ENCODE assay signal across 9 cellular contexts in the genomic region with DNA sequence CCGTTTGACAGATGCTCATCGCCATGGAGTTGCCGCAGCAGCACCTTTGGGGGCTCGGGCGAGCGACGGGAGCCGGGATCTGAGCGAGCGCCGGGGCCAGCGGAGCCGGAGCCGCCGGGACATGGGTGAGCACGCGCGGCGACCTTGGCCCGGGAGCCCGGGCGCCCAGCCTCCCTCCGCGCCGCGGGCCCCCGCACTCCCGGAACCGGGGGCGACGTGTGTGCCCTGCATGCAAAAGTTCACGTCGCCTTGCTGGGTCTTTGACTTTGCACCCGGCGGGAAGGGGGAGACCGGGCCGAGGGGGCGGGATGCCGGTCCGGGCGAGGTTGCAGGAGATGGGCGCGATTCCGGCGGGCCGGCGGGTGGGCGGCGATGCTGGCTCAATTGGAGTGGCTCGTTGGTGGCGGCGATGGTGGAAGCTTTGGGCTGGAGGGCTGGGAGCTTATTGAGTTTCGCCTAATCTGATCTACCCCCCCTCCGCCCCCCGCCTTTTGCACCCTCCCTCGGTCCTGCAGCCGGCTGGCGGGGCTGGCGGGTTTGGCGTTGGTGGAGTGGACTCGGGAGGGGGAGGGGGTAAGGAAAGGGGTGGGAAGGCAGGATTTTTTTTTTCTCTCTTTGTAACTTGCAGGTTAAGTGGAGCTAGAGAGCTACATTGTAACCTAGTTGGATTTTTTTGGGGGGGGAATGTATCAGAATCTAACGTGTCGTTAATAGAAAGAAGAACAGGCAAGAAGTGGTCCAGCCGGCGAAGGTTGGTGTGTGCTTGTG. TPM values are rescaled to one million over a fixed set of nuclear protein-coding genes. Genes with fewer than 3 reads are reported as not detected.
DNase-seq lines count a peak whose midpoint lies in the region; ATAC-seq and TF ChIP-seq lines count a peak whose summit lies in the region.
"Had no signal": no experiment of that assay in that cellular context is flagged by ENCODE, and none has a peak within 500 bp of the region (broad histone marks: within the 10 kb centered on the region; RNA-seq: fewer than 3 reads in every experiment).

SETBP1 (plus strand) TSS at position 618 of the 768 bp plus-strand sequence. CDS start 20,459 bp downstream, outside the sequence.

- DNase-seq in CD14-positive monocyte (ENCODE audit: low spot score), result no peak
- DNase-seq in NCI-H2171 treated with DMSO at 0.1 percent for 48 hours (lab: John Stamatoyannopoulos, UW), result peak; percentile 81
- DNase-seq in activated T-cell treated with anti-CD3 and anti-CD28 coated beads for 48 hours (ENCODE audit: low read depth), result peak; percentile 55
- peak; percentile 61 to 72 for DNase-seq in fibroblast of lung (ENCODE audit: low read depth in 2 of 2)
- DNase-seq in substantia nigra (lab: John Stamatoyannopoulos, UW), result peak in 41 of 49 donors; percentile 11 to 79 (median 39)

- H2AFZ ChIP-seq in fibroblast of lung (ENCODE audit: low read length), result peak within 1 kb of the TSS; percentile 39

- peaks cover 7% of the 10 kb centered on the region for H3K4me1 Mint-ChIP-seq in CD14-positive monocyte

- ATAC-seq in GM21367 (IDR thresholded peaks at IDR 0.05; ENCODE audit: unreplicated experiment), result peak; percentile 19
- no peak for ATAC-seq in HG02938 (IDR thresholded peaks at IDR 0.05; ENCODE audit: unreplicated experiment)
- ATAC-seq: K562 had no signal

- TF ChIP-seq CTCF in CD14-positive monocyte (IDR thresholded peaks at IDR 0.05), result no peak
- TF ChIP-seq CTCF in fibroblast of lung (conservative IDR thresholded peaks at IDR 0.05 in 1 of 2, IDR thresholded peaks at IDR 0.05 in 1 of 2; ENCODE audit: low read depth in 1 of 2, low read length in 2 of 2), result no peak

- intact Hi-C loops in CD14-positive monocyte (cut with micrococcal nuclease), result no loop called here

- H3K9me3 Mint-ChIP-seq in CD14-positive monocyte, result peaks cover 0 to 5% (median 3%) of the 10 kb centered on the region in 7 donors

- peak within 1 kb of the TSS; percentile 37 for H3K27ac ChIP-seq in fibroblast of lung (ENCODE audit: insufficient read depth, low read length)
- H3K27ac ChIP-seq in muscle layer of duodenum (ENCODE audit: low read length), result peak within 1 kb of the TSS; percentile 95
- peak within 1 kb of the TSS; percentile 51 for H3K27ac ChIP-seq in substantia nigra (ENCODE audit: low read depth, low read length, poor library complexity, severe bottlenecking)

- H3K9me3 ChIP-seq in fibroblast of lung (ENCODE audit: control insufficient read depth, insufficient read depth, low read depth, low read length), result no peaks in the 10 kb centered on the region
- H3K9me3 ChIP-seq in muscle layer of duodenum (ENCODE audit: control insufficient read depth in 1 of 2, low read length in 2 of 2), result no peaks in the 10 kb centered on the region

- H3K27ac Mint-ChIP-seq in CD14-positive monocyte, result peak within 1 kb of the TSS in 1 of 7 donors; percentile 42

- no peaks in the 10 kb centered on the region for H3K36me3 ChIP-seq in fibroblast of lung (ENCODE audit: control insufficient read depth, insufficient read depth, low read length)
- no peaks in the 10 kb centered on the region for H3K36me3 ChIP-seq in muscle layer of duodenum (ENCODE audit: control insufficient read depth in 1 of 2, insufficient read depth in 2 of 2, low read length in 2 of 2)

- H3K27me3 ChIP-seq in fibroblast of lung (ENCODE audit: control insufficient read depth, insufficient read depth, low read length) (no peaks in the 10 kb centered on the region), muscle layer of duodenum (ENCODE audit: low read depth, low read length) (no peaks in the 10 kb centered on the region)

- H3K79me2 ChIP-seq in fibroblast of lung (ENCODE audit: control insufficient read depth, insufficient read depth, low read length), result no peaks in the 10 kb centered on the region

- H3K36me3 Mint-ChIP-seq in CD14-positive monocyte, result peaks cover 4% of the 10 kb centered on the region in 2 donors

- H3K4me3 Mint-ChIP-seq in CD14-positive monocyte, result peak within 1 kb of the TSS; percentile 75 to 87

- H3K9ac ChIP-seq in fibroblast of lung (ENCODE audit: insufficient read depth, low read length), result peak within 1 kb of the TSS; percentile 48

- peaks cover 18 to 26% (median 25%) of the 10 kb centered on the region in 3 donors for H3K27me3 Mint-ChIP-seq in CD14-positive monocyte (ENCODE audit: low read depth in 3 of 3)

- no peaks in the 10 kb centered on the region for H4K20me1 ChIP-seq in fibroblast of lung (ENCODE audit: control insufficient read depth, extremely low read depth, insufficient read depth, low read length)

- H3K4me3 ChIP-seq in fibroblast of lung (replicated peaks in 1 of 4; ENCODE audit: control extremely low read depth in 1 of 4, insufficient read depth in 1 of 4, low read depth in 3 of 4, low read length in 4 of 4), result peak within 1 kb of the TSS; percentile 60 to 78 (median 71)
- peak within 1 kb of the TSS; percentile 82 to 84 for H3K4me3 ChIP-seq in muscle layer of duodenum (ENCODE audit: low read depth in 1 of 2, low read length in 2 of 2)

- H3K4me2 ChIP-seq in fibroblast of lung (ENCODE audit: extremely low read depth, insufficient read depth, low read length), result peak within 1 kb of the TSS; percentile 93

- H3K4me1 ChIP-seq in fibroblast of lung (ENCODE audit: control insufficient read depth, extremely low read depth, insufficient read depth, low read length) (peaks cover 11% of the 10 kb centered on the region), muscle layer of duodenum (ENCODE audit: control insufficient read depth in 1 of 2, insufficient read depth in 2 of 2, low read length in 2 of 2) (peaks cover 0 to 5% of the 10 kb centered on the region in 2 donors)

RNA-seq across cellular contexts. Expression of gene SETBP1, which starts in this region (rescaled TPM):
- polyA plus RNA-seq in CD14-positive monocyte (under 1 TPM in 1 of 2 donors, not detected in 1; 0.01 TPM), fibroblast of lung (1.9 and 5.4 TPM in 2 replicates)
- total RNA-seq in fibroblast of lung, result 4.5 and 4.9 TPM in 2 replicates
- polyA plus RNA-seq in fibroblast of lung (2012), result 0.91 and 3.1 TPM in 2 replicates
- polyA minus RNA-seq in fibroblast of lung (ENCODE audit: low replicate concordance), result 2.7 and 5.2 TPM in 2 replicates

Comparison
In these comparisons a context has a peak if more than half of its experiments do, and no peak if none do; other contexts are left out.
1. H3K27ac ChIP-seq: peak in every context shown above with its lines; median percentile 95 in muscle layer of duodenum; 51 in substantia nigra; 37 in fibroblast of lung.